15 cellular contexts compared by ENCODE assay signal in genomic region chr18:54957987-54958386, GRCh38. TPM values are rescaled to one million over a fixed set of nuclear protein-coding genes. Genes with fewer than 3 reads are reported as not detected.
A peak's percentile ranks its signal among the peaks of the same experiment; 100 is the strongest.
DNase-seq lines count a peak whose midpoint lies in the region; ATAC-seq and TF ChIP-seq lines count a peak whose summit lies in the region.
"Had no signal": no experiment of that assay in that cellular context is flagged by ENCODE, and none has a peak within 500 bp of the region (broad histone marks: within the 10 kb centered on the region; RNA-seq: fewer than 3 reads in every experiment).

No MANE protein-coding gene starts in this region.

- intact Hi-C loops in PC-3 (cut with micrococcal nuclease) (loop anchor here (10.0 kb wide), 1 partner anchor 403 kb away; no protein-coding TSS in a partner anchor), colonic mucosa (cut with DNase I) (no loop called here)

- H3K4me3 Mint-ChIP-seq in endothelial cell (ENCODE audit: unreplicated experiment) = no peak overlapping the region
- H3K4me3 Mint-ChIP-seq: activated CD8-positive, alpha-beta memory T cell treated with anti-CD3 and anti-CD28 coated beads, Interleukin-2, amount 10 ng/mL, durations not matched to agents 7 days and 5 days; activated naive CD4-positive, alpha-beta T cell treated with anti-CD3 and anti-CD28 coated beads, Interleukin-2, amount 10 ng/mL, durations not matched to agents 7 days and 5 days; CD8-positive, alpha-beta memory T cell; stimulated activated naive CD8-positive, alpha-beta T cell treated with anti-CD3 and anti-CD28 coated beads, Interleukin-15, amount 100 ng/mL, for 72 hours had no signal

- peak overlapping the region; percentile 68 for H4K91ac ChIP-seq in mesenchymal stem cell (ENCODE audit: low read length)

- H3K9ac ChIP-seq in PC-3 (ENCODE audit: low read length) (no peak overlapping the region), colonic mucosa (ENCODE audit: low read depth in 2 of 2, low read length in 2 of 2) (peak overlapping the region in 1 of 2 donors; percentile 89), mesenchymal stem cell (ENCODE audit: low read length) (no peak overlapping the region)

- H3K9me2 ChIP-seq in PC-3 (replicated peaks; ENCODE audit: low read length) = no peaks in the 10 kb centered on the region

- H3K27ac ChIP-seq in PC-3 (ENCODE audit: low read length) (no peak overlapping the region), colonic mucosa (peak overlapping the region; percentile 83), mesenchymal stem cell (ENCODE audit: low read length, poor library complexity, severe bottlenecking) (no peak overlapping the region), suprapubic skin (no peak overlapping the region)

- H3K9me3 ChIP-seq in PC-3 (ENCODE audit: low read length) (no peaks in the 10 kb centered on the region), colonic mucosa (no peaks in the 10 kb centered on the region), mesenchymal stem cell (ENCODE audit: control insufficient read depth, low read length) (no peaks in the 10 kb centered on the region), suprapubic skin (no peaks in the 10 kb centered on the region)

- TF ChIP-seq CTCF in PC-3 (conservative IDR thresholded peaks at IDR 0.05; ENCODE audit: low read depth, low read length) (no peak), colonic mucosa (IDR thresholded peaks at IDR 0.05) (no peak), suprapubic skin (IDR thresholded peaks at IDR 0.05) (no peak), endothelial cell (IDR thresholded peaks at IDR 0.05; ENCODE audit: unreplicated experiment) (no peak)

- ATAC-seq in PC-3 = peak; percentile 5; the same call in 1 of the 2 replicates
- ATAC-seq: activated CD8-positive, alpha-beta memory T cell treated with anti-CD3 and anti-CD28 coated beads, Interleukin-2, amount 10 ng/mL, durations not matched to agents 7 days and 5 days; stimulated activated naive CD8-positive, alpha-beta T cell treated with anti-CD3 and anti-CD28 coated beads, Interleukin-15, amount 100 ng/mL, for 72 hours had no signal

- no peak overlapping the region for H2AK5ac ChIP-seq in mesenchymal stem cell (ENCODE audit: low read length, severe bottlenecking)

- H3K9me3 Mint-ChIP-seq in endothelial cell (ENCODE audit: unreplicated experiment) = no peaks in the 10 kb centered on the region
- H3K9me3 Mint-ChIP-seq: activated naive CD4-positive, alpha-beta T cell treated with anti-CD3 and anti-CD28 coated beads, Interleukin-2, amount 10 ng/mL, durations not matched to agents 7 days and 5 days; CD8-positive, alpha-beta memory T cell; stimulated activated naive CD8-positive, alpha-beta T cell treated with anti-CD3 and anti-CD28 coated beads, Interleukin-15, amount 100 ng/mL, for 72 hours had no signal

- TF ChIP-seq EP300 in suprapubic skin (IDR thresholded peaks at IDR 0.05) = no peak

- WGBS in mesenchymal stem cell = 36% methylated on average over 4 of the region's 5 CpGs
- 47% methylated on average over 5 of the region's 5 CpGs for WGBS in suprapubic skin

- H3K27ac Mint-ChIP-seq in endothelial cell (ENCODE audit: unreplicated experiment) = no peak overlapping the region
- H3K27ac Mint-ChIP-seq: activated CD8-positive, alpha-beta memory T cell treated with anti-CD3 and anti-CD28 coated beads, Interleukin-2, amount 10 ng/mL, durations not matched to agents 7 days and 5 days; activated naive CD4-positive, alpha-beta T cell treated with anti-CD3 and anti-CD28 coated beads, Interleukin-2, amount 10 ng/mL, durations not matched to agents 7 days and 5 days; CD8-positive, alpha-beta memory T cell; stimulated activated naive CD8-positive, alpha-beta T cell treated with anti-CD3 and anti-CD28 coated beads, Interleukin-15, amount 100 ng/mL, for 72 hours had no signal

- H3K79me1 ChIP-seq in mesenchymal stem cell (replicated peaks; ENCODE audit: low read length, poor library complexity, severe bottlenecking) = no peaks in the 10 kb centered on the region

- peak overlapping the region; percentile 95 for H3K4me2 ChIP-seq in PC-3 (ENCODE audit: low read length)
- no peak overlapping the region for H3K4me2 ChIP-seq in mesenchymal stem cell (ENCODE audit: low read length, poor library complexity, severe bottlenecking)

- BruUV-seq in PC-3 (replicated peaks; lab: Mats Ljungman, UMichigan) = no TSS peak

- CTCF ChIA-PET in PC-3 (lab: Charles Lee) = interaction anchor here (1.0 kb wide), 1 partner anchor 279 kb away, joined by 4 read pairs; no protein-coding TSS in a partner anchor

- DNase-seq in PC-3 (peak; percentile 34), colonic mucosa (peak; percentile 61), mesenchymal stem cell (peak; percentile 71), suprapubic skin (ENCODE audit: low spot score in 2 of 2) (no peak), epidermal melanocyte (ENCODE audit: insufficient read length, low spot score) (no peak), nucleus accumbens (lab: John Stamatoyannopoulos, UW) (no peak), endothelial cell (ENCODE audit: low spot score) (no peak)
- DNase-seq: activated CD8-positive, alpha-beta memory T cell treated with anti-CD3 and anti-CD28 coated beads, Interleukin-2, amount 10 ng/mL, durations not matched to agents 7 days and 5 days; activated naive CD4-positive, alpha-beta T cell treated with anti-CD3 and anti-CD28 coated beads, Interleukin-2, amount 10 ng/mL, durations not matched to agents 7 days and 5 days; CD8-positive, alpha-beta memory T cell; cortex of kidney; KG1; NCI-H1436; NCI-H69; stimulated activated naive CD8-positive, alpha-beta T cell treated with anti-CD3 and anti-CD28 coated beads, Interleukin-15, amount 100 ng/mL, for 72 hours had no signal

- peak overlapping the region; percentile 69 to 71 for H3K18ac ChIP-seq in mesenchymal stem cell (ENCODE audit: low read depth in 1 of 2, low read length in 2 of 2)

- peak overlapping the region; percentile 77 for H4K8ac ChIP-seq in mesenchymal stem cell (ENCODE audit: low read length)

- H3K27me3 ChIP-seq in PC-3 (ENCODE audit: low read length) (no peaks in the 10 kb centered on the region), colonic mucosa (no peaks in the 10 kb centered on the region), mesenchymal stem cell (ENCODE audit: control insufficient read depth in 1 of 2, insufficient read depth in 1 of 2, low read length in 2 of 2) (no peaks in the 10 kb centered on the region), suprapubic skin (peaks cover 25% of the 10 kb centered on the region)

- no peaks in the 10 kb centered on the region for H3K36me3 Mint-ChIP-seq in endothelial cell (ENCODE audit: low read depth, unreplicated experiment)
- H3K36me3 Mint-ChIP-seq: activated naive CD4-positive, alpha-beta T cell treated with anti-CD3 and anti-CD28 coated beads, Interleukin-2, amount 10 ng/mL, durations not matched to agents 7 days and 5 days; CD8-positive, alpha-beta memory T cell had no signal

- no peak overlapping the region for H2BK5ac ChIP-seq in mesenchymal stem cell (ENCODE audit: low read depth, low read length, poor library complexity, severe bottlenecking)

- H2BK15ac ChIP-seq in mesenchymal stem cell (ENCODE audit: low read depth, poor library complexity, severe bottlenecking) = no peak overlapping the region

- H3F3A ChIP-seq in PC-3 (ENCODE audit: low read length, unreplicated experiment) = no peaks in the 10 kb centered on the region

- H2AFZ ChIP-seq in PC-3 (ENCODE audit: low read length) = peak overlapping the region; percentile 97; the same call in 1 of the 2 replicates
- no peak overlapping the region for H2AFZ ChIP-seq in mesenchymal stem cell (ENCODE audit: low read depth, low read length)

- no peaks in the 10 kb centered on the region for H3K79me2 ChIP-seq in PC-3 (ENCODE audit: low read length)

- H3K4ac ChIP-seq in mesenchymal stem cell (ENCODE audit: low read depth in 1 of 2, low read length in 2 of 2) = peak overlapping the region in 1 of 2 experiments; percentile 71

- peak overlapping the region; percentile 54 for H2BK120ac ChIP-seq in mesenchymal stem cell (ENCODE audit: low read depth, low read length)

- TF ChIP-seq POLR2A in suprapubic skin (IDR thresholded peaks at IDR 0.05) = no peak

- H3K27me3 Mint-ChIP-seq in endothelial cell (ENCODE audit: unreplicated experiment) = no peaks in the 10 kb centered on the region

- POLR2A ChIA-PET in PC-3 (lab: Charles Lee; ENCODE audit: unreplicated experiment) = no interaction called here

- no peaks in the 10 kb centered on the region for H4K20me1 ChIP-seq in PC-3 (ENCODE audit: low read length)

- peak overlapping the region; percentile 80; the same call in 1 of the 2 replicates for H3K4me3 ChIP-seq in PC-3 (ENCODE audit: low read length)
- H3K4me3 ChIP-seq in colonic mucosa = peak overlapping the region; percentile 63
- H3K4me3 ChIP-seq in mesenchymal stem cell (ENCODE audit: insufficient read depth in 1 of 2, low read depth in 1 of 2, low read length in 2 of 2) = no peak overlapping the region
- H3K4me3 ChIP-seq in suprapubic skin = peak overlapping the region; percentile 49

- peaks cover 2% of the 10 kb centered on the region for H3K4me1 Mint-ChIP-seq in endothelial cell (ENCODE audit: unreplicated experiment)
- H3K4me1 Mint-ChIP-seq: activated naive CD4-positive, alpha-beta T cell treated with anti-CD3 and anti-CD28 coated beads, Interleukin-2, amount 10 ng/mL, durations not matched to agents 7 days and 5 days had no signal

- H3K4me1 ChIP-seq in PC-3 (ENCODE audit: insufficient read depth, low read length) = peaks cover 13% of the 10 kb centered on the region
- H3K4me1 ChIP-seq in colonic mucosa = no peaks in the 10 kb centered on the region
- peaks cover 4% of the 10 kb centered on the region for H3K4me1 ChIP-seq in mesenchymal stem cell (ENCODE audit: control insufficient read depth, insufficient read depth, low read depth, low read length)
- H3K4me1 ChIP-seq in suprapubic skin = peaks cover 18% of the 10 kb centered on the region

- H3K36me3 ChIP-seq in PC-3 (ENCODE audit: low read depth, low read length) = no peaks in the 10 kb centered on the region
- no peaks in the 10 kb centered on the region for H3K36me3 ChIP-seq in colonic mucosa
- H3K36me3 ChIP-seq in mesenchymal stem cell (ENCODE audit: control insufficient read depth in 1 of 2, insufficient read depth in 2 of 2, low read depth in 1 of 2, low read length in 2 of 2) = no peaks in the 10 kb centered on the region
- H3K36me3 ChIP-seq in suprapubic skin = no peaks in the 10 kb centered on the region

- H3K23ac ChIP-seq in mesenchymal stem cell (ENCODE audit: low read length in 2 of 2) = no peak overlapping the region

- no peak overlapping the region for H3K14ac ChIP-seq in mesenchymal stem cell (ENCODE audit: low read length in 2 of 2)

- peak overlapping the region; percentile 45 to 89 for H2BK12ac ChIP-seq in mesenchymal stem cell (ENCODE audit: low read length in 2 of 2)

RNA-seq across cellular contexts. Expression of gene CCDC68, which starts 1.3 kb away (rescaled TPM):
- total RNA-seq in PC-3 (2014; rRNA removed) = 2.6 and 3.1 TPM in 2 replicates
- total RNA-seq in colonic mucosa = 10 to 100 TPM; 22.3 to 46.8 TPM
- 155 TPM for polyA plus RNA-seq in mesenchymal stem cell (2013, experiment 1 of 2)
- 147 TPM for polyA plus RNA-seq in mesenchymal stem cell (2013, experiment 2 of 2)
- total RNA-seq in suprapubic skin = 1 to 10 TPM in 2 of 4 donors, under 1 TPM in 2; 0.19 to 3.9 (median 1.4) TPM
- 0.87 TPM for total RNA-seq in endothelial cell (ENCODE audit: unreplicated experiment)
- total RNA-seq: activated CD8-positive, alpha-beta memory T cell treated with anti-CD3 and anti-CD28 coated beads, Interleukin-2, amount 10 ng/mL, durations not matched to agents 7 days and 5 days; CD8-positive, alpha-beta memory T cell had no signal
- polyA plus RNA-seq: CD8-positive, alpha-beta memory T cell had no signal

Comparison
In these comparisons a context has a peak if more than half of its experiments do, and no peak if none do; other contexts are left out.
1. DNase-seq: peak in PC-3 (single experiment), colonic mucosa (single experiment) and mesenchymal stem cell (single experiment); none in suprapubic skin (0 of 2), epidermal melanocyte (single experiment), nucleus accumbens (0 of 56) and endothelial cell (single experiment).
2. H3K4me3 ChIP-seq: peak in PC-3 (single experiment), colonic mucosa (single experiment) and suprapubic skin (single experiment); none in mesenchymal stem cell (0 of 2).